Comparison of ENCODE assay signal across 1 cellular context in the genomic region with DNA sequence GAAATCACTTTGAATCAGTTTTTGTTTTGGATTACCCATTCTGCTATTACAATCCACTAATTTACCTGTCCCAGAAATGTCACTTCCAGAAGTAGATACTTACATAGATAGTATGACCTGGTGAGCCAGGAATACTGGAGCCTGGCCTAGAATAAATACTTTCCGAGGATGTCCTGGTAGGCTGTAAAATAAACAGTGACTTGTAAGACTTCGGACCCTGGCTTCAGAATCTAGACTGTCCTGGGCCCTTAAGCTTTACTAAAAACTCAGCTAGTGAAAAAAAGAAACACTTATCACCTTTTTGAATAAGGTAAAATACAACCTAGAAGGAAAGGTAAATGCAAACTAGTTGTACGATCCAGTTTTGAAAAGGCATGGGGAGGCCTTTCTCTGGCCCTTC.
TF ChIP-seq lines count a peak whose summit lies in the region.

No MANE protein-coding gene starts in this region.

TF ChIP-seq in GM23338, 12 proteins besides CTCF, POLR2A, EP300 and RAD21 (continued from another document):
- no peak for TF ChIP-seq NANOG (IDR thresholded peaks at IDR 0.05; ENCODE audit: borderline replicate concordance)
- TF ChIP-seq CREB1 (CRISPR knock-in tag; IDR thresholded peaks at IDR 0.05; ENCODE audit: low read depth): no peak
- no peak for TF ChIP-seq EZH2 (IDR thresholded peaks at IDR 0.05; ENCODE audit: low read depth, unreplicated experiment)
- TF ChIP-seq, protein P1, sequence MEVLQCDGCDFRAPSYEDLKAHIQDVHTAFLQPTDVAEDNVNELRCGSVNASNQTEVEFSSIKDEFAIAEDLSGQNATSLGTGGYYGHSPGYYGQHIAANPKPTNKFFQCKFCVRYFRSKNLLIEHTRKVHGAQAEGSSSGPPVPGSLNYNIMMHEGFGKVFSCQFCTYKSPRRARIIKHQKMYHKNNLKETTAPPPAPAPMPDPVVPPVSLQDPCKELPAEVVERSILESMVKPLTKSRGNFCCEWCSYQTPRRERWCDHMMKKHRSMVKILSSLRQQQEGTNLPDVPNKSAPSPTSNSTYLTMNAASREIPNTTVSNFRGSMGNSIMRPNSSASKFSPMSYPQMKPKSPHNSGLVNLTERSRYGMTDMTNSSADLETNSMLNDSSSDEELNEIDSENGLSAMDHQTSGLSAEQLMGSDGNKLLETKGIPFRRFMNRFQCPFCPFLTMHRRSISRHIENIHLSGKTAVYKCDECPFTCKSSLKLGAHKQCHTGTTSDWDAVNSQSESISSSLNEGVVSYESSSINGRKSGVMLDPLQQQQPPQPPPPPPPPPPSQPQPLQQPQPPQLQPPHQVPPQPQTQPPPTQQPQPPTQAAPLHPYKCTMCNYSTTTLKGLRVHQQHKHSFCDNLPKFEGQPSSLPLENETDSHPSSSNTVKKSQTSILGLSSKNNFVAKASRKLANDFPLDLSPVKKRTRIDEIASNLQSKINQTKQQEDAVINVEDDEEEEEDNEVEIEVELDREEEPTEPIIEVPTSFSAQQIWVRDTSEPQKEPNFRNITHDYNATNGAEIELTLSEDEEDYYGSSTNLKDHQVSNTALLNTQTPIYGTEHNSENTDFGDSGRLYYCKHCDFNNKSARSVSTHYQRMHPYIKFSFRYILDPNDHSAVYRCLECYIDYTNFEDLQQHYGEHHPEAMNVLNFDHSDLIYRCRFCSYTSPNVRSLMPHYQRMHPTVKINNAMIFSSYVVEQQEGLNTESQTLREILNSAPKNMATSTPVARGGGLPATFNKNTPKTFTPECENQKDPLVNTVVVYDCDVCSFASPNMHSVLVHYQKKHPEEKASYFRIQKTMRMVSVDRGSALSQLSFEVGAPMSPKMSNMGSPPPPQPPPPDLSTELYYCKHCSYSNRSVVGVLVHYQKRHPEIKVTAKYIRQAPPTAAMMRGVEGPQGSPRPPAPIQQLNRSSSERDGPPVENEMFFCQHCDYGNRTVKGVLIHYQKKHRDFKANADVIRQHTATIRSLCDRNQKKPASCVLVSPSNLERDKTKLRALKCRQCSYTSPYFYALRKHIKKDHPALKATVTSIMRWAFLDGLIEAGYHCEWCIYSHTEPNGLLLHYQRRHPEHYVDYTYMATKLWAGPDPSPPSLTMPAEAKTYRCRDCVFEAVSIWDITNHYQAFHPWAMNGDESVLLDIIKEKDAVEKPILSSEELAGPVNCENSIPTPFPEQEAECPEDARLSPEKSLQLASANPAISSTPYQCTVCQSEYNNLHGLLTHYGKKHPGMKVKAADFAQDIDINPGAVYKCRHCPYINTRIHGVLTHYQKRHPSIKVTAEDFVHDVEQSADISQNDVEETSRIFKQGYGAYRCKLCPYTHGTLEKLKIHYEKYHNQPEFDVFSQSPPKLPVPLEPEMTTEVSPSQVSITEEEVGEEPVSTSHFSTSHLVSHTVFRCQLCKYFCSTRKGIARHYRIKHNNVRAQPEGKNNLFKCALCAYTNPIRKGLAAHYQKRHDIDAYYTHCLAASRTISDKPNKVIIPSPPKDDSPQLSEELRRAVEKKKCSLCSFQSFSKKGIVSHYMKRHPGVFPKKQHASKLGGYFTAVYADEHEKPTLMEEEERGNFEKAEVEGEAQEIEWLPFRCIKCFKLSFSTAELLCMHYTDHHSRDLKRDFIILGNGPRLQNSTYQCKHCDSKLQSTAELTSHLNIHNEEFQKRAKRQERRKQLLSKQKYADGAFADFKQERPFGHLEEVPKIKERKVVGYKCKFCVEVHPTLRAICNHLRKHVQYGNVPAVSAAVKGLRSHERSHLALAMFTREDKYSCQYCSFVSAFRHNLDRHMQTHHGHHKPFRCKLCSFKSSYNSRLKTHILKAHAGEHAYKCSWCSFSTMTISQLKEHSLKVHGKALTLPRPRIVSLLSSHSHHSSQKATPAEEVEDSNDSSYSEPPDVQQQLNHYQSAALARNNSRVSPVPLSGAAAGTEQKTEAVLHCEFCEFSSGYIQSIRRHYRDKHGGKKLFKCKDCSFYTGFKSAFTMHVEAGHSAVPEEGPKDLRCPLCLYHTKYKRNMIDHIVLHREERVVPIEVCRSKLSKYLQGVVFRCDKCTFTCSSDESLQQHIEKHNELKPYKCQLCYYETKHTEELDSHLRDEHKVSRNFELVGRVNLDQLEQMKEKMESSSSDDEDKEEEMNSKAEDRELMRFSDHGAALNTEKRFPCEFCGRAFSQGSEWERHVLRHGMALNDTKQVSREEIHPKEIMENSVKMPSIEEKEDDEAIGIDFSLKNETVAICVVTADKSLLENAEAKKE (CRISPR knock-in tag; IDR thresholded peaks at IDR 0.05): no peak
- no peak for TF ChIP-seq JUNB (IDR thresholded peaks at IDR 0.05; ENCODE audit: unreplicated experiment)
- TF ChIP-seq POLR2AphosphoS5 (IDR thresholded peaks at IDR 0.05; ENCODE audit: low read depth): no peak
- no peak for TF ChIP-seq ZNF331 (CRISPR knock-in tag; IDR thresholded peaks at IDR 0.05; ENCODE audit: low read depth)
TF ChIP-seq in GM23338: peak in this region for 0.
